In the genomic region with DNA sequence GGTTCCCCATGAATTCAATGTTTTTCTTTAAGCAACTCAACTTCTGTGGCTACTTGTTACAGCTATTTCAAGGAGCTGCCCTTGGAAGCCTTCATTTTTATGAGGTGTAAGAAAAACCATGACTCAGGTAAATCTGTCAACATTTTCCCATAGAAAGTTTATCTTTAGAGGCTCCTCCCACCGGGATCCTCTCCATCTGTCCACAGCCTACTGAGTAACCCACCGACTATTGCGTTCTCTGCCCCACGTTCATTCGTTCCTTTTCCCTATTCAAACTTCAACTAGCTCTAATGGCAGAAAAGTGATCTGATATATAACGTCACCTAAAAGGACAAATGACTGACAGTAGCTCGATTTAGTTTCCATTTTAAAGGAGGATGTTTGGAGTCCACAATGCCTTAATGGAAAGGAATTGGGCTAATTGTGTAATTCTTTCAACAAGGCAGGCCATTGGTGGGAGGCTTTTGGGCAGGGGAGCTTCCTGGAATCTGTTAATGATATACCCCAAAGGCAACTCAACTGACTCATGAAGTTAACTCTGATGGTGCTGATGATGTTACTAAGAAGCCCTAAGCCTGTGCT, we compare ENCODE assay signal across 16 cellular contexts. TPM values are rescaled to one million over a fixed set of nuclear protein-coding genes. Genes with fewer than 3 reads are reported as not detected.
A peak's percentile ranks its signal among the peaks of the same experiment; 100 is the strongest.
DNase-seq lines count a peak whose midpoint lies in the region; ATAC-seq and TF ChIP-seq lines count a peak whose summit lies in the region.
"Had no signal": no experiment of that assay in that cellular context is flagged by ENCODE, and none has a peak within 500 bp of the region (broad histone marks: within the 10 kb centered on the region; RNA-seq: fewer than 3 reads in every experiment).

No MANE protein-coding gene starts in this region.

- H3K9me3 Mint-ChIP-seq in activated CD4-positive, alpha-beta T cell treated with anti-CD3 and anti-CD28 coated beads for 36 hours (ENCODE audit: low read depth), result no peaks in the 10 kb centered on the region
- H3K9me3 Mint-ChIP-seq: immature natural killer cell had no signal

- H3K27ac Mint-ChIP-seq in activated CD4-positive, alpha-beta T cell treated with anti-CD3 and anti-CD28 coated beads for 36 hours, result peak overlapping the region; percentile 3
- H3K27ac Mint-ChIP-seq: immature natural killer cell had no signal

- peak overlapping the region; percentile 27 for H3K4me3 Mint-ChIP-seq in activated CD4-positive, alpha-beta T cell treated with anti-CD3 and anti-CD28 coated beads for 36 hours
- H3K4me3 Mint-ChIP-seq: immature natural killer cell had no signal

- H3K27me3 Mint-ChIP-seq in activated CD4-positive, alpha-beta T cell treated with anti-CD3 and anti-CD28 coated beads for 36 hours, result no peaks in the 10 kb centered on the region

- no peak overlapping the region for H2BK15ac ChIP-seq in mesenchymal stem cell (ENCODE audit: low read depth, poor library complexity, severe bottlenecking)

- POLR2A ChIA-PET in activated CD4-positive, alpha-beta T cell treated with anti-CD3 and anti-CD28 coated beads for 36 hours (lab: Charles Lee), result interaction anchor here (0.6 to 0.7 kb wide), 2 partner anchors 320 to 373 kb away, joined by 3 to 7 read pairs; no protein-coding TSS in a partner anchor

- H3K27me3 ChIP-seq in SU-DHL-6 (ENCODE audit: low read length) (no peaks in the 10 kb centered on the region), mesenchymal stem cell (ENCODE audit: control insufficient read depth in 1 of 2, insufficient read depth in 1 of 2, low read length in 2 of 2) (no peaks in the 10 kb centered on the region)

- no peak overlapping the region for H2BK5ac ChIP-seq in mesenchymal stem cell (ENCODE audit: low read depth, low read length, poor library complexity, severe bottlenecking)

- H3K36me3 Mint-ChIP-seq in activated CD4-positive, alpha-beta T cell treated with anti-CD3 and anti-CD28 coated beads for 36 hours (ENCODE audit: low read depth), result peaks cover 10% of the 10 kb centered on the region
- H3K36me3 Mint-ChIP-seq: immature natural killer cell had no signal

- H3K27ac ChIP-seq in SU-DHL-6 (ENCODE audit: low read depth, low read length) (peak overlapping the region; percentile 36), mesenchymal stem cell (ENCODE audit: low read length, poor library complexity, severe bottlenecking) (peak overlapping the region; percentile 50)
- H3K27ac ChIP-seq: 22Rv1, PC-9, thoracic aorta had no signal

- H3K4me3 ChIP-seq in SU-DHL-6 (ENCODE audit: insufficient read depth, low read length, poor library complexity, severe bottlenecking) (peak overlapping the region; percentile 78), mesenchymal stem cell (ENCODE audit: insufficient read depth in 1 of 2, low read depth in 1 of 2, low read length in 2 of 2) (no peak overlapping the region)
- H3K4me3 ChIP-seq: PC-9, thoracic aorta had no signal

- no peaks in the 10 kb centered on the region for H4K20me1 ChIP-seq in SU-DHL-6 (ENCODE audit: low read depth, low read length)

- intact Hi-C loops in activated CD4-positive, alpha-beta T cell treated with anti-CD3 and anti-CD28 coated beads for 36 hours (cut with DNase I, micrococcal nuclease), result loop anchor here (10.0 kb wide), 1 partner anchor 392 kb away; no protein-coding TSS in a partner anchor

- H4K8ac ChIP-seq in mesenchymal stem cell (ENCODE audit: low read length), result no peak overlapping the region

- H2BK120ac ChIP-seq in mesenchymal stem cell (ENCODE audit: low read depth, low read length), result no peak overlapping the region

- no peak overlapping the region for H4K91ac ChIP-seq in mesenchymal stem cell (ENCODE audit: low read length)

- H2AFZ ChIP-seq in SU-DHL-6 (ENCODE audit: low read depth, low read length, severe bottlenecking), result peak overlapping the region; percentile 34
- no peak overlapping the region for H2AFZ ChIP-seq in mesenchymal stem cell (ENCODE audit: low read depth, low read length)
- H2AFZ ChIP-seq: PC-9 had no signal

- H3K79me2 ChIP-seq in SU-DHL-6 (ENCODE audit: insufficient read depth, low read length), result peaks cover 59% of the 10 kb centered on the region

- no peak overlapping the region for H3K18ac ChIP-seq in mesenchymal stem cell (ENCODE audit: low read depth in 1 of 2, low read length in 2 of 2)

- WGBS in mesenchymal stem cell, result 92% methylated on average over 7 of the region's 7 CpGs

- no peak for DNase-seq in activated CD4-positive, alpha-beta T cell treated with anti-CD3 and anti-CD28 coated beads for 36 hours
- no peak for DNase-seq in activated CD4-positive, alpha-beta T cell treated with anti-CD3 and anti-CD28 coated beads for 48 hours
- no peak for DNase-seq in mesenchymal stem cell
- DNase-seq in CD1c-positive myeloid dendritic cell (ENCODE audit: extremely low spot score), result no peak
- no peak for DNase-seq in dedifferentiated amniotic fluid mesenchymal stem cell (ENCODE audit: extremely low spot score)
- no peak for DNase-seq in hippocampal formation (lab: John Stamatoyannopoulos, UW)
- DNase-seq: activated CD4-positive, alpha-beta T cell treated with anti-CD3 and anti-CD28 coated beads, Interleukin-2, amount 50 U/mL, for 4 hours; immature natural killer cell; NCI-H226; PC-9; right cardiac atrium; T-helper 1 cell had no signal

- peak overlapping the region; percentile 66 for H3K9ac ChIP-seq in SU-DHL-6 (ENCODE audit: low read length)
- no peak overlapping the region for H3K9ac ChIP-seq in mesenchymal stem cell (ENCODE audit: low read length)

- ATAC-seq in activated CD4-positive, alpha-beta T cell treated with anti-CD3 and anti-CD28 coated beads for 36 hours, result no peak
- peak; percentile 37 for ATAC-seq in GM21825 (IDR thresholded peaks at IDR 0.05; ENCODE audit: unreplicated experiment)
- ATAC-seq: right cardiac atrium had no signal

- no peak overlapping the region for H2AK5ac ChIP-seq in mesenchymal stem cell (ENCODE audit: low read length, severe bottlenecking)

- CTCF ChIA-PET in activated CD4-positive, alpha-beta T cell treated with anti-CD3 and anti-CD28 coated beads for 36 hours (lab: Charles Lee), result interaction anchor here (0.6 to 3.1 kb wide), 7 partner anchors 11 to 638 kb away, joined by 3 to 14 read pairs (median 4); a partner anchor contains a TSS

- no peak overlapping the region for H2BK12ac ChIP-seq in mesenchymal stem cell (ENCODE audit: low read length in 2 of 2)

- no peak overlapping the region for H3K14ac ChIP-seq in mesenchymal stem cell (ENCODE audit: low read length in 2 of 2)

- H3K9me3 ChIP-seq in SU-DHL-6 (ENCODE audit: insufficient read depth, low read length) (no peaks in the 10 kb centered on the region), mesenchymal stem cell (ENCODE audit: control insufficient read depth, low read length) (no peaks in the 10 kb centered on the region)
- H3K9me3 ChIP-seq: thoracic aorta had no signal

- no peak overlapping the region for H3K23ac ChIP-seq in mesenchymal stem cell (ENCODE audit: low read length in 2 of 2)

- TF ChIP-seq CTCF in SU-DHL-6 (IDR thresholded peaks at IDR 0.05; ENCODE audit: insufficient read depth, low read length, poor library complexity, severe bottlenecking), result no peak

- H3K4ac ChIP-seq in mesenchymal stem cell (ENCODE audit: low read depth in 1 of 2, low read length in 2 of 2), result no peak overlapping the region

- peaks cover 6% of the 10 kb centered on the region for H3K4me1 ChIP-seq in mesenchymal stem cell (ENCODE audit: control insufficient read depth, insufficient read depth, low read depth, low read length)

- peaks cover 32% of the 10 kb centered on the region for H3F3A ChIP-seq in SU-DHL-6 (ENCODE audit: insufficient read depth)

- H3K79me1 ChIP-seq in mesenchymal stem cell (replicated peaks; ENCODE audit: low read length, poor library complexity, severe bottlenecking), result no peaks in the 10 kb centered on the region

- no peaks in the 10 kb centered on the region for H3K9me2 ChIP-seq in SU-DHL-6 (replicated peaks; ENCODE audit: insufficient read depth, low read length)

- 0 out of 2 replicates have a peak, but pooled peaks cover 4% of the 10 kb centered on the region for H3K36me3 ChIP-seq in SU-DHL-6 (ENCODE audit: low read length)
- no peaks in the 10 kb centered on the region for H3K36me3 ChIP-seq in mesenchymal stem cell (ENCODE audit: control insufficient read depth in 1 of 2, insufficient read depth in 2 of 2, low read depth in 1 of 2, low read length in 2 of 2)
- H3K36me3 ChIP-seq: thoracic aorta had no signal

- H3K4me2 ChIP-seq in SU-DHL-6 (ENCODE audit: low read depth, low read length, poor library complexity, severe bottlenecking) (peak overlapping the region; percentile 93), mesenchymal stem cell (ENCODE audit: low read length, poor library complexity, severe bottlenecking) (no peak overlapping the region)
- H3K4me2 ChIP-seq: PC-9 had no signal

- H3K4me1 Mint-ChIP-seq in activated CD4-positive, alpha-beta T cell treated with anti-CD3 and anti-CD28 coated beads for 36 hours, result peaks cover 80% of the 10 kb centered on the region

RNA-seq across cellular contexts. Expression of a gene that starts 29.3 kb away (rescaled TPM):
- total RNA-seq in activated CD4-positive, alpha-beta T cell treated with anti-CD3 and anti-CD28 coated beads for 36 hours, result 10 to 100 TPM; 47.1 to 53.9 TPM
- polyA plus RNA-seq in mesenchymal stem cell (2013, experiment 1 of 2), result 24.7 TPM
- polyA plus RNA-seq in mesenchymal stem cell (2013, experiment 2 of 2), result 24.3 TPM
